Comparison of ENCODE assay signal across 18 cellular contexts in the genomic region with DNA sequence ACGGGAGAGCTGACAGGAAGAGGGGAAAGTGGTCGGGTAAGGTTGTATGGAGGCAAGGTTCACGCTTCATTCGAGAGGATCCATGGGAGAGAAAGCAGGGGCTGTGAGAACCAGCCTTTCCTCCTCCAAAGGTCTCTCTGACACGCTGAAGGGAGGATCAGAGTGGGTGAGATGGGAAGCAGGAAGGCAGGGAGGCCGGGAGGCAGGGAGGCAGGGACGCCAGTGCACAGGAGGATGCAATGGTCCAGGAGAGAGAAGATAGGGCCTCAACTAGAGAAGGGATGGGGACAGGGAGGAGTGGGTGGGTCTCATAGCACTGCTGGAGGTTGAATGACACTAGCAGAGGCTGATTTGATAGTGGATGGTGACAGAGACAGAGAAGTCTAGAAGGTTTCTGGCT.
"Had no signal": no experiment of that assay in that cellular context is flagged by ENCODE, and none has a peak within 500 bp of the region (broad histone marks: within the 10 kb centered on the region; RNA-seq: fewer than 3 reads in every experiment).

No MANE protein-coding gene starts in this region.

- DNase-seq: activated CD4-positive, alpha-beta T cell treated with anti-CD3 and anti-CD28 coated beads, Interleukin-2, amount 50 U/mL, for 4 hours; activated effector memory CD4-positive, alpha-beta T cell treated with anti-CD3 and anti-CD28 coated beads, Interleukin-2, amount 50 U/mL, for 16 hours; activated naive CD4-positive, alpha-beta T cell treated with anti-CD3 and anti-CD28 coated beads, Interleukin-2, amount 10 ng/mL, durations not matched to agents 7 days and 5 days; effector memory CD8-positive, alpha-beta T cell; foreskin melanocyte; glutamatergic neuron; hippocampal formation; left ventricle myocardium inferior; occipital lobe; small intestine; stimulated activated CD4-positive, alpha-beta T cell treated with anti-CD3 and anti-CD28 coated beads, Interleukin-15, amount 100 ng/mL, for 24 hours; T1000; testis; trophoblast cell had no signal

- H3K9me3 Mint-ChIP-seq: activated naive CD4-positive, alpha-beta T cell treated with anti-CD3 and anti-CD28 coated beads, Interleukin-2, amount 10 ng/mL, durations not matched to agents 7 days and 5 days; effector memory CD8-positive, alpha-beta T cell; stimulated activated memory B cell treated with anti-CD40 and anti-IgM and Interleukin-4, amounts not matched to agents 10 μg/mL and 1 μg/mL and 100 μg/mL, for 72 hours; T-helper 1 cell treated with Interleukin-12 subunit alpha and Interleukin-12 subunit beta and Interleukin-4 antibody, amounts not matched to agents 30 μg/mL and 1 μg/mL, for 36 hours; WTC11 had no signal

- ATAC-seq: effector memory CD8-positive, alpha-beta T cell; right lobe of liver; stimulated activated memory B cell treated with anti-CD40 and anti-IgM and Interleukin-4, amounts not matched to agents 10 μg/mL and 1 μg/mL and 100 μg/mL, for 72 hours; WTC11 had no signal

- H3K4me3 ChIP-seq: left ventricle myocardium inferior, right lobe of liver, testis had no signal

- H3K4me3 Mint-ChIP-seq: activated naive CD4-positive, alpha-beta T cell treated with anti-CD3 and anti-CD28 coated beads, Interleukin-2, amount 10 ng/mL, durations not matched to agents 7 days and 5 days; effector memory CD8-positive, alpha-beta T cell; stimulated activated memory B cell treated with anti-CD40 and anti-IgM and Interleukin-4, amounts not matched to agents 10 μg/mL and 1 μg/mL and 100 μg/mL, for 72 hours; T-helper 1 cell treated with Interleukin-12 subunit alpha and Interleukin-12 subunit beta and Interleukin-4 antibody, amounts not matched to agents 30 μg/mL and 1 μg/mL, for 36 hours; WTC11 had no signal

- H3K36me3 Mint-ChIP-seq: activated naive CD4-positive, alpha-beta T cell treated with anti-CD3 and anti-CD28 coated beads, Interleukin-2, amount 10 ng/mL, durations not matched to agents 7 days and 5 days; stimulated activated memory B cell treated with anti-CD40 and anti-IgM and Interleukin-4, amounts not matched to agents 10 μg/mL and 1 μg/mL and 100 μg/mL, for 72 hours had no signal

- H3K27me3 ChIP-seq: right lobe of liver, testis had no signal

- H3K27ac Mint-ChIP-seq: activated naive CD4-positive, alpha-beta T cell treated with anti-CD3 and anti-CD28 coated beads, Interleukin-2, amount 10 ng/mL, durations not matched to agents 7 days and 5 days; effector memory CD8-positive, alpha-beta T cell; stimulated activated memory B cell treated with anti-CD40 and anti-IgM and Interleukin-4, amounts not matched to agents 10 μg/mL and 1 μg/mL and 100 μg/mL, for 72 hours; T-helper 1 cell treated with Interleukin-12 subunit alpha and Interleukin-12 subunit beta and Interleukin-4 antibody, amounts not matched to agents 30 μg/mL and 1 μg/mL, for 36 hours; WTC11 had no signal

- H3K36me3 ChIP-seq: left ventricle myocardium inferior, right lobe of liver had no signal

- H3K27ac ChIP-seq: left ventricle myocardium inferior, right lobe of liver, testis had no signal

- H3K4me1 ChIP-seq: right lobe of liver had no signal
